21 cellular contexts compared by ENCODE assay signal in the genomic region with DNA sequence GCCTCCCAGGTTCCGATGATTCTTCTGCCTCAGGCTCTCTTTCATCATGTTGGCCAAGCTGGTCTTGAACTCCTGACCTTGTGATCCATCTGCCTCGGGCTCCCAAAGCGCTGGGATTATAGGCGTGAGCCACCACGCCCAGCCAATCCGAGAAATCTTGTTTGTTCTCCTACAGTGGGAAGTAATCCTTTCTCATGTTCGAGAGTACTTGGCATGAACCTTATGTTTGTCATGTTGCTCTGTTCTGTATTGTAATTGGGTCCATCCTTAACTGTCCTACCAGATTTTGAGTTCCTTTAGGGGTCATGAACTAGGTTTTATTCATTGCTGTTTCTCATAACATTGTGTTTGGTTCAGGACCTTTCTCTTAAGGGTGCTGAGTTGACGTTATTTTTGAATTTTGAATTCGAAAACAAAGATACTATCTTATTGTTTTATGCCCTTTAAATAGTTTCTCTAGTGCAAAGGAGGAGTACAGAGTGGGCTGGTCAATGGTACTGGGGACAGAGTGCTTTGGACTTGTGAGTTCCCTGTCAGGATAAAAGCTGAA.
DNase-seq lines count a peak whose midpoint lies in the region; ATAC-seq and FAIRE-seq lines count a peak whose summit lies in the region.
"Had no signal": no experiment of that assay in that cellular context is flagged by ENCODE, and none has a peak within 500 bp of the region (broad histone marks: within the 10 kb centered on the region; RNA-seq: fewer than 3 reads in every experiment).

No MANE protein-coding gene starts in this region.

- DNase-seq in NCI-H82 (lab: John Stamatoyannopoulos, UW), result peak; percentile 4
- DNase-seq in NCI-H82 treated with DMSO at 0.1 percent for 48 hours (lab: John Stamatoyannopoulos, UW; ENCODE audit: unreplicated experiment), result no peak
- DNase-seq in EH (ENCODE audit: low read depth), result peak; percentile 7
- no peak for DNase-seq in naive thymus-derived CD4-positive, alpha-beta T cell
- DNase-seq in amygdala (lab: John Stamatoyannopoulos, UW), result no peak
- no peak for DNase-seq in HCEC 1CT
- DNase-seq: EL, NCI-H1105, NCI-H1694, NCI-H2107, NCI-H510A, NCI-H748 treated with DMSO at 0.1 percent for 48 hours, OCI-M1, SHP77 treated with DMSO at 0.1 percent for 48 hours, SK-N-SH had no signal

- no peaks in the 10 kb centered on the region for H3K9me3 ChIP-seq in naive thymus-derived CD4-positive, alpha-beta T cell (ENCODE audit: control insufficient read depth in 2 of 3, low read length in 3 of 3)
- H3K9me3 ChIP-seq: SK-N-SH had no signal

- H3K27ac ChIP-seq in naive thymus-derived CD4-positive, alpha-beta T cell (ENCODE audit: low read depth, low read length), result no peak overlapping the region
- H3K27ac ChIP-seq: 22Rv1 had no signal

- peak overlapping the region in 1 of 10 donors; percentile 29 for H3K4me3 Mint-ChIP-seq in naive thymus-derived CD4-positive, alpha-beta T cell
- H3K4me3 Mint-ChIP-seq: B cell had no signal

- H3K27me3 ChIP-seq in naive thymus-derived CD4-positive, alpha-beta T cell (ENCODE audit: control insufficient read depth in 2 of 2, insufficient read depth in 2 of 2, low read length in 2 of 2), result no peaks in the 10 kb centered on the region

- H3K36me3 Mint-ChIP-seq in naive thymus-derived CD4-positive, alpha-beta T cell, result peaks cover 4 to 24% (median 9%) of the 10 kb centered on the region in 5 donors
- H3K36me3 Mint-ChIP-seq: IgD-negative memory B cell had no signal

- peaks cover 27 to 38% of the 10 kb centered on the region in 2 donors for H3K4me1 ChIP-seq in naive thymus-derived CD4-positive, alpha-beta T cell (ENCODE audit: control insufficient read depth in 2 of 2, insufficient read depth in 2 of 2, low read length in 2 of 2)

- no peak overlapping the region for H3K4me3 ChIP-seq in naive thymus-derived CD4-positive, alpha-beta T cell (ENCODE audit: low read length)
- H3K4me3 ChIP-seq: GM12878 had no signal

- POLR2A ChIA-PET in naive thymus-derived CD4-positive, alpha-beta T cell (lab: Charles Lee), result no interaction called here

- CTCF ChIA-PET in naive thymus-derived CD4-positive, alpha-beta T cell (lab: Charles Lee), result interaction anchor here (0.7 kb wide), 1 partner anchor 12 kb away, joined by 4 read pairs; no protein-coding TSS in a partner anchor

- FAIRE-seq in endometrium (lab: Jason Lieb, UNC), result peak; percentile 97
- FAIRE-seq: GM12878 had no signal

- H3K27ac Mint-ChIP-seq in naive thymus-derived CD4-positive, alpha-beta T cell, result peak overlapping the region in 7 of 9 donors; percentile 1 to 86 (median 37)
- H3K27ac Mint-ChIP-seq: B cell, IgD-negative memory B cell had no signal

- intact Hi-C loops in naive thymus-derived CD4-positive, alpha-beta T cell (cut with micrococcal nuclease), result no loop called here

- H3K9me3 Mint-ChIP-seq in naive thymus-derived CD4-positive, alpha-beta T cell, result no peaks in the 10 kb centered on the region
- H3K9me3 Mint-ChIP-seq: IgD-negative memory B cell had no signal

- no peaks in the 10 kb centered on the region for H3K27me3 Mint-ChIP-seq in naive thymus-derived CD4-positive, alpha-beta T cell
- H3K27me3 Mint-ChIP-seq: B cell, IgD-negative memory B cell had no signal

- no peak for ATAC-seq in naive thymus-derived CD4-positive, alpha-beta T cell
- no peak for ATAC-seq in HG02588 (IDR thresholded peaks at IDR 0.05; ENCODE audit: unreplicated experiment)
- ATAC-seq: GM12878 had no signal

- peaks cover 52 to 94% (median 89%) of the 10 kb centered on the region in 7 donors for H3K4me1 Mint-ChIP-seq in naive thymus-derived CD4-positive, alpha-beta T cell

- H3K36me3 ChIP-seq in naive thymus-derived CD4-positive, alpha-beta T cell (ENCODE audit: control insufficient read depth in 2 of 3, insufficient read depth in 3 of 3, low read length in 3 of 3), result no peaks in the 10 kb centered on the region

Comparison
In these comparisons a context has a peak if more than half of its experiments do, and no peak if none do; other contexts are left out.
1. DNase-seq: peak in NCI-H82 (single experiment) and EH (single experiment); none in NCI-H82 treated with DMSO at 0.1 percent for 48 hours (single experiment), naive thymus-derived CD4-positive, alpha-beta T cell (0 of 9), amygdala (0 of 56) and HCEC 1CT (single experiment).